ENCODE assay signal across 33 cellular contexts in genomic region chr7:111895049-111895448, GRCh38.
"Had no signal": no experiment of that assay in that cellular context is flagged by ENCODE, and none has a peak within 500 bp of the region (broad histone marks: within the 10 kb centered on the region; RNA-seq: fewer than 3 reads in every experiment).

No MANE protein-coding gene starts in this region.

- H3K4me1 ChIP-seq: neural progenitor cell, parathyroid adenoma, psoas muscle, spleen, suprapubic skin, thyroid gland, tibial nerve, upper lobe of left lung, vagina had no signal

- H3K4me2 ChIP-seq: neural progenitor cell, smooth muscle cell had no signal

- H3K36me3 ChIP-seq: neural progenitor cell, ovary, spleen, thoracic aorta, thyroid gland, vagina had no signal

- FAIRE-seq: urothelium cell line had no signal

- H3K79me2 ChIP-seq: parathyroid adenoma had no signal

- H3K27ac Mint-ChIP-seq: naive thymus-derived CD4-positive, alpha-beta T cell; natural killer cell; nephron; neural progenitor cell; progenitor cell of endocrine pancreas; stimulated activated memory B cell treated with anti-CD40 and anti-IgM and Interleukin-4, amounts not matched to agents 10 μg/mL and 1 μg/mL and 100 μg/mL, for 72 hours; stimulated activated naive CD8-positive, alpha-beta T cell treated with anti-CD3 and anti-CD28 coated beads, Interleukin-15, amount 100 ng/mL, for 72 hours had no signal

- DNase-seq: naive thymus-derived CD4-positive, alpha-beta T cell; natural killer cell; occipital lobe; ovary; posterior cingulate gyrus; psoas muscle; right cardiac atrium; spleen; stimulated activated CD4-positive, alpha-beta T cell treated with anti-CD3 and anti-CD28 coated beads, Interleukin-12 subunit alpha, Interleukin-12 subunit beta, amount 100 ng/mL, for 4 hours; stimulated activated CD4-positive, alpha-beta T cell treated with anti-CD3 and anti-CD28 coated beads, Interleukin-1b, Interleukin-23, amount 100 ng/mL, for 48 hours; stimulated activated CD4-positive, alpha-beta T cell treated with anti-CD3 and anti-CD28 coated beads, Interleukin-4, amount 100 ng/mL, for 1 hour; stimulated activated CD4-positive, alpha-beta T cell treated with anti-CD3 and anti-CD28 coated beads, Interleukin-4, amount 100 ng/mL, for 4 hours; stimulated activated CD8-positive, alpha-beta memory T cell treated with anti-CD3 and anti-CD28 coated beads, Interleukin-4, amount 100 ng/mL, for 48 hours; stimulated activated naive CD4-positive, alpha-beta T cell; stimulated activated naive CD8-positive, alpha-beta T cell treated with anti-CD3 and anti-CD28 coated beads, Interleukin-15, amount 100 ng/mL, for 72 hours; stimulated activated naive CD8-positive, alpha-beta T cell treated with anti-CD3 and anti-CD28 coated beads, Interleukin-15, Interleukin-2, amounts not matched to agents 100 U/mL and 50 U/mL, for 24 hours; substantia nigra; thyroid gland; trophoblast cell; upper lobe of left lung had no signal

- H3K27ac ChIP-seq: neural progenitor cell, ovary, parathyroid adenoma, psoas muscle, skin epidermis, spleen, suprapubic skin, thoracic aorta, thyroid gland, tibial nerve, upper lobe of left lung, vagina had no signal

- H3K4me3 ChIP-seq: neural progenitor cell, ovary, psoas muscle, skin epidermis, smooth muscle cell, spleen, suprapubic skin, thoracic aorta, thyroid gland, tibial nerve, upper lobe of left lung, vagina had no signal

- H3K27me3 ChIP-seq: neural progenitor cell, ovary, spleen, suprapubic skin, thyroid gland, tibial nerve, upper lobe of left lung, vagina had no signal

- H3K4me1 Mint-ChIP-seq: naive thymus-derived CD4-positive, alpha-beta T cell; natural killer cell; nephron; stimulated activated memory B cell treated with anti-CD40 and anti-IgM and Interleukin-4, amounts not matched to agents 10 μg/mL and 1 μg/mL and 100 μg/mL, for 72 hours; stimulated activated naive CD8-positive, alpha-beta T cell treated with anti-CD3 and anti-CD28 coated beads, Interleukin-15, amount 100 ng/mL, for 72 hours had no signal

- H3K9me3 Mint-ChIP-seq: naive thymus-derived CD4-positive, alpha-beta T cell; nephron; neural progenitor cell; stimulated activated memory B cell treated with anti-CD40 and anti-IgM and Interleukin-4, amounts not matched to agents 10 μg/mL and 1 μg/mL and 100 μg/mL, for 72 hours; stimulated activated naive CD8-positive, alpha-beta T cell treated with anti-CD3 and anti-CD28 coated beads, Interleukin-15, amount 100 ng/mL, for 72 hours had no signal

- H3K9ac ChIP-seq: neural progenitor cell, parathyroid adenoma had no signal

- H3K27me3 Mint-ChIP-seq: progenitor cell of endocrine pancreas; stimulated activated naive CD8-positive, alpha-beta T cell treated with anti-CD3 and anti-CD28 coated beads, Interleukin-15, amount 100 ng/mL, for 72 hours had no signal

- H3K36me3 Mint-ChIP-seq: naive thymus-derived CD4-positive, alpha-beta T cell; natural killer cell; stimulated activated memory B cell treated with anti-CD40 and anti-IgM and Interleukin-4, amounts not matched to agents 10 μg/mL and 1 μg/mL and 100 μg/mL, for 72 hours had no signal

- H2AFZ ChIP-seq: neural progenitor cell, parathyroid adenoma had no signal

- H3K9me3 ChIP-seq: ovary, psoas muscle, spleen, suprapubic skin, thoracic aorta, thyroid gland, tibial nerve, upper lobe of left lung, vagina had no signal

- ATAC-seq: naive thymus-derived CD4-positive, alpha-beta T cell; natural killer cell; psoas muscle; right cardiac atrium; sciatic nerve; stimulated activated memory B cell treated with anti-CD40 and anti-IgM and Interleukin-4, amounts not matched to agents 10 μg/mL and 1 μg/mL and 100 μg/mL, for 72 hours; stimulated activated naive CD8-positive, alpha-beta T cell treated with anti-CD3 and anti-CD28 coated beads, Interleukin-15, amount 100 ng/mL, for 72 hours; stimulated activated naive CD8-positive, alpha-beta T cell treated with anti-CD3 and anti-CD28 coated beads, Interleukin-15, Interleukin-2, amounts not matched to agents 100 U/mL and 50 U/mL, for 24 hours had no signal

- H3K4me3 Mint-ChIP-seq: naive thymus-derived CD4-positive, alpha-beta T cell; natural killer cell; nephron; neural progenitor cell; stimulated activated memory B cell treated with anti-CD40 and anti-IgM and Interleukin-4, amounts not matched to agents 10 μg/mL and 1 μg/mL and 100 μg/mL, for 72 hours; stimulated activated naive CD8-positive, alpha-beta T cell treated with anti-CD3 and anti-CD28 coated beads, Interleukin-15, amount 100 ng/mL, for 72 hours had no signal
